14 cellular contexts compared by ENCODE assay signal in genomic region chr6:164183556-164184123, GRCh38.
DNase-seq lines count a peak whose midpoint lies in the region; ATAC-seq and TF ChIP-seq lines count a peak whose summit lies in the region.
"Had no signal": no experiment of that assay in that cellular context is flagged by ENCODE, and none has a peak within 500 bp of the region (broad histone marks: within the 10 kb centered on the region; RNA-seq: fewer than 3 reads in every experiment).

No MANE protein-coding gene starts in this region.

- H3K27me3 ChIP-seq in heart left ventricle (no peaks in the 10 kb centered on the region), right atrium auricular region (no peaks in the 10 kb centered on the region), heart right ventricle (no peaks in the 10 kb centered on the region), osteoblast (ENCODE audit: insufficient read depth, low read length) (no peaks in the 10 kb centered on the region), mesenchymal stem cell (ENCODE audit: control insufficient read depth in 1 of 2, insufficient read depth in 1 of 2, low read length in 2 of 2) (no peaks in the 10 kb centered on the region)

- H3K36me3 ChIP-seq in heart left ventricle (no peaks in the 10 kb centered on the region), right atrium auricular region (no peaks in the 10 kb centered on the region), heart right ventricle (no peaks in the 10 kb centered on the region), osteoblast (ENCODE audit: insufficient read depth, low read length) (no peaks in the 10 kb centered on the region), mesenchymal stem cell (ENCODE audit: control insufficient read depth in 1 of 2, insufficient read depth in 2 of 2, low read depth in 1 of 2, low read length in 2 of 2) (no peaks in the 10 kb centered on the region)
- H3K36me3 ChIP-seq: HAP-1 had no signal

- no peaks in the 10 kb centered on the region for H3K79me1 ChIP-seq in mesenchymal stem cell (replicated peaks; ENCODE audit: low read length, poor library complexity, severe bottlenecking)

- ATAC-seq in heart left ventricle = peak in 3 of 4 donors; percentile 27 to 72 (median 62)
- peak in 7 of 8 donors; percentile 31 to 82 (median 50) for ATAC-seq in heart right ventricle
- no peak for ATAC-seq in HG02870 (IDR thresholded peaks at IDR 0.05; ENCODE audit: unreplicated experiment)

- H2AK5ac ChIP-seq in mesenchymal stem cell (ENCODE audit: low read length, severe bottlenecking) = no peak overlapping the region

- intact Hi-C loops in heart left ventricle (cut with DNase I) (no loop called here), heart right ventricle (cut with DNase I) (no loop called here)

- H3K4me2 ChIP-seq in osteoblast (ENCODE audit: insufficient read depth, low read length) (no peak overlapping the region), mesenchymal stem cell (ENCODE audit: low read length, poor library complexity, severe bottlenecking) (no peak overlapping the region)

- no peak overlapping the region for H3K27ac ChIP-seq in heart left ventricle
- H3K27ac ChIP-seq in right atrium auricular region = no peak overlapping the region
- no peak overlapping the region for H3K27ac ChIP-seq in heart right ventricle
- H3K27ac ChIP-seq in osteoblast (ENCODE audit: low read depth, low read length) = no peak overlapping the region
- no peak overlapping the region for H3K27ac ChIP-seq in mesenchymal stem cell (ENCODE audit: low read length, poor library complexity, severe bottlenecking)

- no peak overlapping the region for H3K23ac ChIP-seq in mesenchymal stem cell (ENCODE audit: low read length in 2 of 2)

- no peak overlapping the region for H2BK120ac ChIP-seq in mesenchymal stem cell (ENCODE audit: low read depth, low read length)

- H2BK15ac ChIP-seq in mesenchymal stem cell (ENCODE audit: low read depth, poor library complexity, severe bottlenecking) = no peak overlapping the region

- no peaks in the 10 kb centered on the region for H3K79me2 ChIP-seq in osteoblast (ENCODE audit: insufficient read depth, low read length)

- H4K8ac ChIP-seq in mesenchymal stem cell (ENCODE audit: low read length) = no peak overlapping the region

- H3K9me3 ChIP-seq in heart left ventricle = no peaks in the 10 kb centered on the region
- H3K9me3 ChIP-seq in right atrium auricular region = no peaks in the 10 kb centered on the region
- no peaks in the 10 kb centered on the region for H3K9me3 ChIP-seq in heart right ventricle
- no peaks in the 10 kb centered on the region for H3K9me3 ChIP-seq in osteoblast (ENCODE audit: low read depth, low read length)
- no peaks in the 10 kb centered on the region for H3K9me3 ChIP-seq in mesenchymal stem cell (ENCODE audit: control insufficient read depth, low read length)
- H3K9me3 ChIP-seq: HAP-1 had no signal

- no peak overlapping the region for H3K4ac ChIP-seq in mesenchymal stem cell (ENCODE audit: low read depth in 1 of 2, low read length in 2 of 2)

- H3K4me1 ChIP-seq in heart left ventricle (no peaks in the 10 kb centered on the region), right atrium auricular region (no peaks in the 10 kb centered on the region), heart right ventricle (no peaks in the 10 kb centered on the region), osteoblast (ENCODE audit: insufficient read depth, low read length) (no peaks in the 10 kb centered on the region), mesenchymal stem cell (ENCODE audit: control insufficient read depth, insufficient read depth, low read depth, low read length) (no peaks in the 10 kb centered on the region)
- H3K4me1 ChIP-seq: HAP-1 had no signal

- H3K14ac ChIP-seq in mesenchymal stem cell (ENCODE audit: low read length in 2 of 2) = no peak overlapping the region

- WGBS in heart left ventricle, 4 donors = 81 to 91% (median 86%) methylated on average over 6 of the region's 6 CpGs
- 83 to 93% methylated on average over 6 of the region's 6 CpGs for WGBS in heart right ventricle, 2 donors
- WGBS in mesenchymal stem cell = 92% methylated on average over 6 of the region's 6 CpGs

- H3K9ac ChIP-seq in mesenchymal stem cell (ENCODE audit: low read length) = no peak overlapping the region

- no peak overlapping the region for H3K4me3 ChIP-seq in heart left ventricle
- H3K4me3 ChIP-seq in right atrium auricular region = no peak overlapping the region
- no peak overlapping the region for H3K4me3 ChIP-seq in heart right ventricle
- no peak overlapping the region for H3K4me3 ChIP-seq in osteoblast (ENCODE audit: insufficient read depth, low read length)
- H3K4me3 ChIP-seq in mesenchymal stem cell (ENCODE audit: insufficient read depth in 1 of 2, low read depth in 1 of 2, low read length in 2 of 2) = no peak overlapping the region
- H3K4me3 ChIP-seq: HAP-1 had no signal

- TF ChIP-seq CTCF in heart left ventricle (IDR thresholded peaks at IDR 0.05) (no peak), right atrium auricular region (IDR thresholded peaks at IDR 0.05) (no peak), heart right ventricle (IDR thresholded peaks at IDR 0.05) (no peak), osteoblast (IDR thresholded peaks at IDR 0.05; ENCODE audit: extremely low read depth, low read depth, low read length) (no peak)

- no peak for TF ChIP-seq POLR2A in heart left ventricle (IDR thresholded peaks at IDR 0.05)

- H4K20me1 ChIP-seq in osteoblast (ENCODE audit: insufficient read depth, low read length) = no peaks in the 10 kb centered on the region

- H2AFZ ChIP-seq in osteoblast (ENCODE audit: low read length) (no peak overlapping the region), mesenchymal stem cell (ENCODE audit: low read depth, low read length) (no peak overlapping the region)

- H2BK5ac ChIP-seq in mesenchymal stem cell (ENCODE audit: low read depth, low read length, poor library complexity, severe bottlenecking) = no peak overlapping the region

- peak in 2 of 5 donors; percentile 22 to 32 for DNase-seq in heart left ventricle
- no peak for DNase-seq in right atrium auricular region (ENCODE audit: low spot score)
- peak in 1 of 2 donors; percentile 20 for DNase-seq in heart right ventricle
- DNase-seq in osteoblast (ENCODE audit: insufficient read length, low spot score, missing footprints) = peak; percentile 71
- DNase-seq in mesenchymal stem cell = no peak
- DNase-seq in stimulated activated CD4-positive, alpha-beta T cell treated with anti-CD3 and anti-CD28 coated beads, Interleukin-1b, Interleukin-23, amount 100 ng/mL, for 48 hours = no peak
- DNase-seq: Calu3; CD4-positive, alpha-beta memory T cell; COR-L47; DND-41; GOT3; HFFc6 had no signal

- no peak overlapping the region for H2BK12ac ChIP-seq in mesenchymal stem cell (ENCODE audit: low read length in 2 of 2)

- no peak overlapping the region for H3K18ac ChIP-seq in mesenchymal stem cell (ENCODE audit: low read depth in 1 of 2, low read length in 2 of 2)

- H4K91ac ChIP-seq in mesenchymal stem cell (ENCODE audit: low read length) = no peak overlapping the region
